In genomic region chr12:72272731-72273498, GRCh38 we compare ENCODE assay signal across 8 cellular contexts. TPM values are rescaled to one million over a fixed set of nuclear protein-coding genes. Genes with fewer than 3 reads are reported as not detected.
DNase-seq lines count a peak whose midpoint lies in the region; ATAC-seq and TF ChIP-seq lines count a peak whose summit lies in the region.

No MANE protein-coding gene starts in this region.

- H3K36me3 ChIP-seq in ACC112 (ENCODE audit: insufficient read depth, low read length): no peaks in the 10 kb centered on the region
- no peaks in the 10 kb centered on the region for H3K36me3 ChIP-seq in HUES6 (ENCODE audit: control insufficient read depth, insufficient read depth, low read length)
- no peaks in the 10 kb centered on the region for H3K36me3 ChIP-seq in endodermal cell (ENCODE audit: control insufficient read depth, insufficient read depth, low read length)
- no peaks in the 10 kb centered on the region for H3K36me3 ChIP-seq in mucosa of rectum (ENCODE audit: control insufficient read depth in 2 of 2, insufficient read depth in 2 of 2, low read length in 2 of 2)

- H3K27ac ChIP-seq in ACC112 (ENCODE audit: low read depth, low read length): no peak overlapping the region
- H3K27ac ChIP-seq in HUES6 (ENCODE audit: low read depth, low read length): no peak overlapping the region
- no peak overlapping the region for H3K27ac ChIP-seq in endodermal cell (ENCODE audit: low read depth, low read length)
- no peak overlapping the region for H3K27ac ChIP-seq in mucosa of rectum (ENCODE audit: low read depth in 2 of 2, low read length in 2 of 2)

- H3K27me3 ChIP-seq in ACC112 (ENCODE audit: insufficient read depth, low read length) (peaks cover 92% of the 10 kb centered on the region), HUES6 (ENCODE audit: control insufficient read depth, insufficient read depth, low read length) (peaks cover 51% of the 10 kb centered on the region), endodermal cell (ENCODE audit: control insufficient read depth, insufficient read depth, low read length, poor library complexity, severe bottlenecking) (peaks cover 58% of the 10 kb centered on the region), mucosa of rectum (ENCODE audit: control insufficient read depth in 2 of 2, insufficient read depth in 2 of 2, low read length in 2 of 2) (peaks cover 12 to 19% of the 10 kb centered on the region in 2 donors)

- peaks cover 63% of the 10 kb centered on the region for H3K27me3 Mint-ChIP-seq in endodermal cell (ENCODE audit: insufficient read depth)
- H3K27me3 Mint-ChIP-seq in activated CD8-positive, alpha-beta memory T cell treated with anti-CD3 and anti-CD28 coated beads, Interleukin-2, amount 10 ng/mL, durations not matched to agents 7 days and 5 days: peaks cover 52% of the 10 kb centered on the region

- WGBS in endodermal cell (ENCODE audit: insufficient coverage in 1 of 2, insufficient read length in 1 of 2), 2 experiments: 2 to 5% methylated on average over 35 to 79 of the region's 79 CpGs

- H3K9ac ChIP-seq in HUES6 (ENCODE audit: low read length) (peak overlapping the region; percentile 46), endodermal cell (ENCODE audit: extremely low read depth, low read length, poor library complexity, severe bottlenecking) (no peak overlapping the region), mucosa of rectum (ENCODE audit: low read depth in 1 of 2, low read length in 2 of 2) (no peak overlapping the region)

- H3K4me3 Mint-ChIP-seq in endodermal cell: peak overlapping the region; percentile 73
- no peak overlapping the region for H3K4me3 Mint-ChIP-seq in activated CD8-positive, alpha-beta memory T cell treated with anti-CD3 and anti-CD28 coated beads, Interleukin-2, amount 10 ng/mL, durations not matched to agents 7 days and 5 days

- peaks cover 10% of the 10 kb centered on the region for H3K4me1 Mint-ChIP-seq in endodermal cell
- peaks cover 5% of the 10 kb centered on the region for H3K4me1 Mint-ChIP-seq in activated CD8-positive, alpha-beta memory T cell treated with anti-CD3 and anti-CD28 coated beads, Interleukin-2, amount 10 ng/mL, durations not matched to agents 7 days and 5 days

- ATAC-seq in HG03039 (IDR thresholded peaks at IDR 0.05; ENCODE audit: unreplicated experiment) (no peak), GM19395 (IDR thresholded peaks at IDR 0.05; ENCODE audit: unreplicated experiment) (no peak)
- ATAC-seq in activated CD8-positive, alpha-beta memory T cell treated with anti-CD3 and anti-CD28 coated beads, Interleukin-2, amount 10 ng/mL, durations not matched to agents 7 days and 5 days: no peak

- H3K4me1 ChIP-seq in ACC112 (ENCODE audit: control insufficient read depth, insufficient read depth, low read length, unreplicated experiment) (no peaks in the 10 kb centered on the region), HUES6 (ENCODE audit: control insufficient read depth, insufficient read depth, low read length) (peaks cover 9% of the 10 kb centered on the region), endodermal cell (ENCODE audit: control insufficient read depth, insufficient read depth, low read length) (no peaks in the 10 kb centered on the region), mucosa of rectum (ENCODE audit: control insufficient read depth in 2 of 2, insufficient read depth in 2 of 2, low read length in 2 of 2) (no peaks in the 10 kb centered on the region)

- no peak overlapping the region for H2AFZ ChIP-seq in ACC112 (ENCODE audit: low read length, unreplicated experiment)

- no peak for TF ChIP-seq CTCF in endodermal cell (conservative IDR thresholded peaks at IDR 0.05)

- H3K27ac Mint-ChIP-seq in endodermal cell: no peak overlapping the region
- no peak overlapping the region for H3K27ac Mint-ChIP-seq in activated CD8-positive, alpha-beta memory T cell treated with anti-CD3 and anti-CD28 coated beads, Interleukin-2, amount 10 ng/mL, durations not matched to agents 7 days and 5 days

- peak; percentile 75 for DNase-seq in endodermal cell
- no peak for DNase-seq in T-helper 9 cell
- DNase-seq in activated CD8-positive, alpha-beta memory T cell treated with anti-CD3 and anti-CD28 coated beads, Interleukin-2, amount 10 ng/mL, durations not matched to agents 7 days and 5 days: no peak

- no peaks in the 10 kb centered on the region for H3K9me3 ChIP-seq in HUES6 (ENCODE audit: control insufficient read depth, insufficient read depth, low read depth, low read length)
- H3K9me3 ChIP-seq in endodermal cell (ENCODE audit: control insufficient read depth, low read length): no peaks in the 10 kb centered on the region
- no peaks in the 10 kb centered on the region for H3K9me3 ChIP-seq in mucosa of rectum (ENCODE audit: control insufficient read depth in 2 of 2, low read length in 2 of 2)

- CTCF ChIA-PET in activated CD8-positive, alpha-beta memory T cell treated with anti-CD3 and anti-CD28 coated beads, Interleukin-2, amount 10 ng/mL, durations not matched to agents 7 days and 5 days (lab: Charles Lee): no interaction called here

- no peaks in the 10 kb centered on the region for H3K9me3 Mint-ChIP-seq in endodermal cell
- no peaks in the 10 kb centered on the region for H3K9me3 Mint-ChIP-seq in activated CD8-positive, alpha-beta memory T cell treated with anti-CD3 and anti-CD28 coated beads, Interleukin-2, amount 10 ng/mL, durations not matched to agents 7 days and 5 days (ENCODE audit: low read depth)

- no peaks in the 10 kb centered on the region for H3K79me2 ChIP-seq in ACC112 (ENCODE audit: control insufficient read depth, insufficient read depth, low read length, unreplicated experiment)

- H3K4me3 ChIP-seq in ACC112 (ENCODE audit: low read depth, low read length): peak overlapping the region; percentile 29; the same call in 1 of the 2 replicates
- H3K4me3 ChIP-seq in HUES6 (ENCODE audit: low read depth, low read length): peak overlapping the region; percentile 74
- peak overlapping the region; percentile 83 for H3K4me3 ChIP-seq in endodermal cell (ENCODE audit: low read length)
- H3K4me3 ChIP-seq in mucosa of rectum (ENCODE audit: low read length in 2 of 2): peak overlapping the region; percentile 13 to 44

- no peaks in the 10 kb centered on the region for H3K36me3 Mint-ChIP-seq in endodermal cell (ENCODE audit: low read depth)
- no peaks in the 10 kb centered on the region for H3K36me3 Mint-ChIP-seq in activated CD8-positive, alpha-beta memory T cell treated with anti-CD3 and anti-CD28 coated beads, Interleukin-2, amount 10 ng/mL, durations not matched to agents 7 days and 5 days

RNA-seq across cellular contexts. Expression of gene TRHDE, which starts 0.7 kb away (rescaled TPM):
- 1 to 10 TPM in 1 of 2 donors, under 1 TPM in 1; 0.20 to 1.2 TPM for total RNA-seq in endodermal cell
- 0.89 TPM for polyA plus RNA-seq in endodermal cell (2013, experiment 1 of 2)
- polyA plus RNA-seq in endodermal cell (2013, experiment 2 of 2): 0.75 TPM
- not detected for total RNA-seq in activated CD8-positive, alpha-beta memory T cell treated with anti-CD3 and anti-CD28 coated beads, Interleukin-2, amount 10 ng/mL, durations not matched to agents 7 days and 5 days

Comparison
In these comparisons a context has a peak if more than half of its experiments do, and no peak if none do; other contexts are left out.
1. H3K4me3 ChIP-seq: peak in every context shown above with its lines; median percentile 83 in endodermal cell; 74 in HUES6; 29 in ACC112; 28 in mucosa of rectum.